19 cellular contexts compared by ENCODE assay signal in the genomic region with DNA sequence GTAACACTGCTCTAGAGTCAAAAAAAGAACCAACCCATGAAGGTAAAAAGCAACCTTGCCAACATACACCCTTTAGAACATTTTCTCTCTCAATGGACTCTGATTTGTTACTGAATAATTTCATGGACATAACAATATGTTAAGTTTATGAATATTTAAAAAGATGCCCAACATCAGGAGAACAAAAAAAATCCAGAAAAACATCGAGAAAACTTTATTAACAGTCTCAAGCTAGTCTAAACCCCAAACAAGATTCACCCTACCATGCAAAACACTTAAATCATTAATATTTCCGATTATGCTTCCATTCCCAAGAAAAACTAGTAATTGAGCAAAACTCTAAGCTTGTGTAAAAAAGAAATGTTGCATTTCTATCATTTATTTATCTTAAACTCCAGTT.
"Had no signal": no experiment of that assay in that cellular context is flagged by ENCODE, and none has a peak within 500 bp of the region (broad histone marks: within the 10 kb centered on the region; RNA-seq: fewer than 3 reads in every experiment).

No MANE protein-coding gene starts in this region.

- H3K4me1 ChIP-seq: pancreas, sigmoid colon, uterus had no signal

- FAIRE-seq: kidney, pancreas had no signal

- H3K27me3 Mint-ChIP-seq: activated CD4-positive, alpha-beta memory T cell treated with anti-CD3 and anti-CD28 coated beads for 36 hours; activated CD8-positive, alpha-beta memory T cell treated with anti-CD3 and anti-CD28 coated beads, Interleukin-2, amount 10 ng/mL, durations not matched to agents 7 days and 5 days; T-cell had no signal

- H3K4me3 Mint-ChIP-seq: activated CD4-positive, alpha-beta memory T cell treated with anti-CD3 and anti-CD28 coated beads for 36 hours; activated CD8-positive, alpha-beta memory T cell treated with anti-CD3 and anti-CD28 coated beads, Interleukin-2, amount 10 ng/mL, durations not matched to agents 7 days and 5 days; T-cell had no signal

- H3K9me3 Mint-ChIP-seq: T-cell had no signal

- H3K9me3 ChIP-seq: pancreas, sigmoid colon, uterus had no signal

- DNase-seq: activated CD4-positive, alpha-beta memory T cell treated with anti-CD3 and anti-CD28 coated beads for 36 hours; activated CD4-positive, alpha-beta T cell treated with anti-CD3 and anti-CD28 coated beads for 1 hour; activated CD8-positive, alpha-beta memory T cell treated with anti-CD3 and anti-CD28 coated beads, Interleukin-2, amount 10 ng/mL, durations not matched to agents 7 days and 5 days; activated effector memory CD4-positive, alpha-beta T cell treated with Interleukin-2 at 50 U/mL for 16 hours; activated naive CD4-positive, alpha-beta T cell treated with anti-CD3 and anti-CD28 coated beads, Interleukin-2, amount 50 U/mL, for 16 hours; activated T-cell treated with anti-CD3 and anti-CD28 coated beads, Interleukin-2, amount 50 U/mL, for 1 hour; central memory CD4-positive, alpha-beta T cell; cortex of kidney; effector CD8-positive, alpha-beta T cell; foreskin fibroblast; glutamatergic neuron; kidney; mesendoderm; pancreas; sigmoid colon; stimulated activated CD4-positive, alpha-beta T cell treated with anti-CD3 and anti-CD28 coated beads, Interleukin-1b, Interleukin-23, amount 100 ng/mL, for 48 hours; T-cell; T1000; uterus had no signal

- H3K27ac ChIP-seq: pancreas, sigmoid colon, uterus had no signal

- H3K4me3 ChIP-seq: pancreas, sigmoid colon, uterus had no signal

- H3K27ac Mint-ChIP-seq: activated CD4-positive, alpha-beta memory T cell treated with anti-CD3 and anti-CD28 coated beads for 36 hours; activated CD8-positive, alpha-beta memory T cell treated with anti-CD3 and anti-CD28 coated beads, Interleukin-2, amount 10 ng/mL, durations not matched to agents 7 days and 5 days; T-cell had no signal

- H3K27me3 ChIP-seq: pancreas, sigmoid colon, uterus had no signal

- ATAC-seq: activated CD8-positive, alpha-beta memory T cell treated with anti-CD3 and anti-CD28 coated beads, Interleukin-2, amount 10 ng/mL, durations not matched to agents 7 days and 5 days; pancreas; T-cell had no signal

- H3K36me3 ChIP-seq: pancreas, sigmoid colon, uterus had no signal
